ENCODE assay signal across 1 cellular context in the genomic region with DNA sequence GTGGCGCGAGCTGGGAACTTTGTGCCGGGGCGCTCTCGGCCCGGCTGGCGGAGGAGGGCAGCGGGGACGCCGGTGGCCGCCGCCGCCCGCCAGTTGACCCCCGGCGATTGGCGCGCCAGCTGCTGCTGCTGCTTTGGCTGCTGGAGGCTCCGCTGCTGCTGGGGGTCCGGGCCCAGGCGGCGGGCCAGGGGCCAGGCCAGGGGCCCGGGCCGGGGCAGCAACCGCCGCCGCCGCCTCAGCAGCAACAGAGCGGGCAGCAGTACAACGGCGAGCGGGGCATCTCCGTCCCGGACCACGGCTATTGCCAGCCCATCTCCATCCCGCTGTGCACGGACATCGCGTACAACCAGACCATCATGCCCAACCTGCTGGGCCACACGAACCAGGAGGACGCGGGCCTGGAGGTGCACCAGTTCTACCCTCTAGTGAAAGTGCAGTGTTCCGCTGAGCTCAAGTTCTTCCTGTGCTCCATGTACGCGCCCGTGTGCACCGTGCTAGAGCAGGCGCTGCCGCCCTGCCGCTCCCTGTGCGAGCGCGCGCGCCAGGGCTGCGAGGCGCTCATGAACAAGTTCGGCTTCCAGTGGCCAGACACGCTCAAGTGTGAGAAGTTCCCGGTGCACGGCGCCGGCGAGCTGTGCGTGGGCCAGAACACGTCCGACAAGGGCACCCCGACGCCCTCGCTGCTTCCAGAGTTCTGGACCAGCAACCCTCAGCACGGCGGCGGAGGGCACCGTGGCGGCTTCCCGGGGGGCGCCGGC.
TF ChIP-seq lines count a peak whose summit lies in the region.

No MANE protein-coding gene starts in this region.

TF ChIP-seq in SK-N-SH, 30 proteins besides CTCF, POLR2A, EP300 and RAD21 (continued from another document):
- TF ChIP-seq, protein P1, sequence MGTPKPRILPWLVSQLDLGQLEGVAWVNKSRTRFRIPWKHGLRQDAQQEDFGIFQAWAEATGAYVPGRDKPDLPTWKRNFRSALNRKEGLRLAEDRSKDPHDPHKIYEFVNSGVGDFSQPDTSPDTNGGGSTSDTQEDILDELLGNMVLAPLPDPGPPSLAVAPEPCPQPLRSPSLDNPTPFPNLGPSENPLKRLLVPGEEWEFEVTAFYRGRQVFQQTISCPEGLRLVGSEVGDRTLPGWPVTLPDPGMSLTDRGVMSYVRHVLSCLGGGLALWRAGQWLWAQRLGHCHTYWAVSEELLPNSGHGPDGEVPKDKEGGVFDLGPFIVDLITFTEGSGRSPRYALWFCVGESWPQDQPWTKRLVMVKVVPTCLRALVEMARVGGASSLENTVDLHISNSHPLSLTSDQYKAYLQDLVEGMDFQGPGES (IDR thresholded peaks at IDR 0.05; ENCODE audit: low read depth, low read length): no peak
